1 cellular context compared by ENCODE assay signal in genomic region chr1:58664881-58665280, GRCh38.
TF ChIP-seq lines count a peak whose summit lies in the region.

No MANE protein-coding gene starts in this region.

TF ChIP-seq in GM12878, 131 proteins besides CTCF, POLR2A, EP300 and RAD21 (continued from another document):
- TF ChIP-seq E2F4 (IDR thresholded peaks at IDR 0.05; ENCODE audit: low read depth, low read length) (no peak), HDAC2 (IDR thresholded peaks at IDR 0.05) (no peak), RCOR1 (conservative IDR thresholded peaks at IDR 0.05; ENCODE audit: low read depth, low read length) (no peak)
TF ChIP-seq in GM12878: peak in this region for 0.
